ENCODE assay signal across 8 cellular contexts in the genomic region with DNA sequence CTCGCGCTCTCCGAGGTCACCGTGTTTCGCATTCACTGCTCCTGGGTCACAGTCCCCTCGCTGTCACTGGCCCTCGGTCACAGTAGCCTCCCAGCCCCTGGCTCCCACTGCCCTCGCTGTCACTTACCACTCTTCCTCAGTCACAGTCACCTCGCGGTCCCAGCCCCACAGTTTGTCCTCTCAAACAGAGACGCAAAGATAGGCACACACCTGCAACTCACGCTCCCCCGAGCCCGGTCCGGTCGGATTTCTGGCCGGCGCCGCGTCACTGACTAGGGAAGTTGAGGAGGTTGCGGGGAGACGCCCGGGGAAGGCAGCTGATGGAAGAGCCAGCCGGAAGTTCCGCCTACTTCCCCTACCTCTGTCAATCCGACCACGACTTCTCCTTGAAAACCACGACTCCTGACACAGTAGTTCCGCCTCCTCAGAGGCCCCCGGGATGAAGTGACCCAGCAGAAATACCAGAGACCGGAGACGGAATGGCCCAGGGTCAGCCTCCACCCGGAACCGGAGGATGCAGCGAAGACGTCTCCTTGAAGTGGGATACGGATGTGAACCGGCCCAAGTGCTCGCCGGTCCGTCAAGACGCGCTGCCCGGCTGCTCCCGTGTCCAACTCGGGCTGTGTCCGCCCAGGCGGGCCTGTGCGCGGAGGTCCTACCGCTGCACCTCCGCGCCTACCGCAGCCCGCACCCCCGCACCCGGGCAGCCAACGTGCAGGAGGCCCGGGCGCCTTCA. TPM values are rescaled to one million over a fixed set of nuclear protein-coding genes. Genes with fewer than 3 reads are reported as not detected.
DNase-seq lines count a peak whose midpoint lies in the region; ATAC-seq, FAIRE-seq and TF ChIP-seq lines count a peak whose summit lies in the region.

A gene (minus strand): TSS at position 322 of the 736 bp plus-strand sequence. CDS start 17,195 bp downstream, outside the sequence.

- no peaks in the 10 kb centered on the region for H3K9me2 ChIP-seq in PC-9 (ENCODE audit: insufficient read depth)

- DNase-seq in D721Med (ENCODE audit: insufficient read length, low spot score) (peak; percentile 85), PC-9 (peak; percentile 93 to 96), erythroblast (lab: John Stamatoyannopoulos, UW) (peak; percentile 94 to 95), mucosa of gallbladder (ENCODE audit: low spot score) (peak; percentile 89)
- peak; percentile 84 for DNase-seq in activated T-cell treated with anti-CD3 and anti-CD28 coated beads, Interleukin-2, amount 50 U/mL, for 24 hours
- peak; percentile 66 for DNase-seq in stimulated activated CD8-positive, alpha-beta memory T cell treated with anti-CD3 and anti-CD28 coated beads, Interleukin-4, amount 100 ng/mL, for 24 hours (ENCODE audit: low read depth)

- H3K4me2 ChIP-seq in PC-9 = peak within 1 kb of the TSS; percentile 82

- intact Hi-C loops in PC-9 (cut with micrococcal nuclease; ENCODE audit: unreplicated experiment) = loop anchor here (1.0 kb wide), 1 partner anchor 19 kb away; no protein-coding TSS in a partner anchor

- peak; percentile 4; the same call in 1 of the 2 replicates for TF ChIP-seq RAD21 in Ishikawa (IDR thresholded peaks at IDR 0.05; ENCODE audit: low read depth)

- peaks cover 29% of the 10 kb centered on the region for H3K36me3 Mint-ChIP-seq in activated T-cell treated with anti-CD3 and anti-CD28 coated beads, Interleukin-2, amount 50 U/mL, for 24 hours (ENCODE audit: low read depth)

- TF ChIP-seq POLR2A in erythroblast (IDR thresholded peaks at IDR 0.05; ENCODE audit: low read length) = peak; percentile 93

- TF ChIP-seq EP300 in Ishikawa (IDR thresholded peaks at IDR 0.05; ENCODE audit: borderline replicate concordance) = peak; percentile 51; the same call in 1 of the 2 replicates

- H3K4me3 ChIP-seq in PC-9 = peak within 1 kb of the TSS; percentile 71

- no peak for FAIRE-seq in D721Med (lab: Jason Lieb, UNC)

- H3K9me3 ChIP-seq in PC-9 (ENCODE audit: insufficient read depth, low read depth) = no peaks in the 10 kb centered on the region

- H3K27ac ChIP-seq in PC-9 = peak within 1 kb of the TSS; percentile 81

- H3K9me3 Mint-ChIP-seq in activated T-cell treated with anti-CD3 and anti-CD28 coated beads, Interleukin-2, amount 50 U/mL, for 24 hours = no peaks in the 10 kb centered on the region

- no peaks in the 10 kb centered on the region for H3K27me3 Mint-ChIP-seq in activated T-cell treated with anti-CD3 and anti-CD28 coated beads, Interleukin-2, amount 50 U/mL, for 24 hours

- ATAC-seq in GM21529 (IDR thresholded peaks at IDR 0.05; ENCODE audit: unreplicated experiment) = peak; percentile 86

- TF ChIP-seq CTCF in D721Med (IDR thresholded peaks at IDR 0.05; ENCODE audit: insufficient read depth, missing control alignments) (no peak), PC-9 (conservative IDR thresholded peaks at IDR 0.05) (no peak)

- H3K27me3 ChIP-seq in PC-9 (ENCODE audit: insufficient read depth, low read depth) = no peaks in the 10 kb centered on the region

- H3K4me1 ChIP-seq in PC-9 (replicated peaks; ENCODE audit: insufficient read depth) = peaks cover 19% of the 10 kb centered on the region

- peak within 1 kb of the TSS; percentile 98 for H3K27ac Mint-ChIP-seq in activated T-cell treated with anti-CD3 and anti-CD28 coated beads, Interleukin-2, amount 50 U/mL, for 24 hours

- peak within 1 kb of the TSS; percentile 93 for H2AFZ ChIP-seq in PC-9

- no TSS peak for BruUV-seq in PC-9 (replicated peaks; lab: Mats Ljungman, UMichigan)

- H4K20me1 ChIP-seq in PC-9 (ENCODE audit: insufficient read depth) = no peaks in the 10 kb centered on the region

- CTCF ChIA-PET in PC-9 (lab: Charles Lee) = interaction anchor here (0.6 kb wide), 2 partner anchors 49 to 160 kb away, joined by 4 to 8 read pairs; no protein-coding TSS in a partner anchor

- peaks cover 44% of the 10 kb centered on the region for H3K4me1 Mint-ChIP-seq in activated T-cell treated with anti-CD3 and anti-CD28 coated beads, Interleukin-2, amount 50 U/mL, for 24 hours (ENCODE audit: low read depth)

- H3K4me3 Mint-ChIP-seq in activated T-cell treated with anti-CD3 and anti-CD28 coated beads, Interleukin-2, amount 50 U/mL, for 24 hours = peak within 1 kb of the TSS; percentile 98

- peaks cover 27% of the 10 kb centered on the region; the same call in 1 of the 2 replicates for H3F3A ChIP-seq in PC-9 (ENCODE audit: insufficient read depth, low read depth)

- POLR2A ChIA-PET in PC-9 (lab: Charles Lee; ENCODE audit: unreplicated experiment) = interaction anchor here (0.6 to 0.8 kb wide), 5 partner anchors 19 to 588 kb away, joined by 3 to 6 read pairs (median 5); a partner anchor contains a TSS

- H3K79me2 ChIP-seq in PC-9 (ENCODE audit: low read depth) = peaks cover 58% of the 10 kb centered on the region

- H3K36me3 ChIP-seq in PC-9 (ENCODE audit: low read depth) = no peaks in the 10 kb centered on the region

TF ChIP-seq in Ishikawa, 13 proteins besides CTCF, POLR2A, EP300 and RAD21:
- TF ChIP-seq EGR1 (IDR thresholded peaks at IDR 0.05) (0 out of 2 replicates have a peak, but pooled peaks have one; percentile 40), YY1 (IDR thresholded peaks at IDR 0.05; ENCODE audit: low read depth) (peak; percentile 82; the same call in 1 of the 2 replicates), CEBPB (IDR thresholded peaks at IDR 0.05) (0 out of 2 replicates have a peak, but pooled peaks have one; percentile 30), FOXM1 (IDR thresholded peaks at IDR 0.05; ENCODE audit: borderline replicate concordance, low read depth) (no peak; the same call in 1 of the 2 replicates), CREB1 (IDR thresholded peaks at IDR 0.05; ENCODE audit: low read depth) (peak; percentile 59), TAF1 (IDR thresholded peaks at IDR 0.05; ENCODE audit: low read depth) (peak; percentile 97), NFIC (IDR thresholded peaks at IDR 0.05) (peak; percentile 41; the same call in 1 of the 2 replicates), TCF12 (IDR thresholded peaks at IDR 0.05; ENCODE audit: low read depth) (peak; percentile 63; the same call in 1 of the 2 replicates), ZBTB7A (IDR thresholded peaks at IDR 0.05; ENCODE audit: low read depth) (0 out of 2 replicates have a peak, but pooled peaks have one; percentile 42), TEAD4 (IDR thresholded peaks at IDR 0.05) (peak; percentile 80)
- TF ChIP-seq, protein P1, sequence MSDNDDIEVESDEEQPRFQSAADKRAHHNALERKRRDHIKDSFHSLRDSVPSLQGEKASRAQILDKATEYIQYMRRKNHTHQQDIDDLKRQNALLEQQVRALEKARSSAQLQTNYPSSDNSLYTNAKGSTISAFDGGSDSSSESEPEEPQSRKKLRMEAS (IDR thresholded peaks at IDR 0.05) = peak; percentile 75
- TF ChIP-seq, protein P2, sequence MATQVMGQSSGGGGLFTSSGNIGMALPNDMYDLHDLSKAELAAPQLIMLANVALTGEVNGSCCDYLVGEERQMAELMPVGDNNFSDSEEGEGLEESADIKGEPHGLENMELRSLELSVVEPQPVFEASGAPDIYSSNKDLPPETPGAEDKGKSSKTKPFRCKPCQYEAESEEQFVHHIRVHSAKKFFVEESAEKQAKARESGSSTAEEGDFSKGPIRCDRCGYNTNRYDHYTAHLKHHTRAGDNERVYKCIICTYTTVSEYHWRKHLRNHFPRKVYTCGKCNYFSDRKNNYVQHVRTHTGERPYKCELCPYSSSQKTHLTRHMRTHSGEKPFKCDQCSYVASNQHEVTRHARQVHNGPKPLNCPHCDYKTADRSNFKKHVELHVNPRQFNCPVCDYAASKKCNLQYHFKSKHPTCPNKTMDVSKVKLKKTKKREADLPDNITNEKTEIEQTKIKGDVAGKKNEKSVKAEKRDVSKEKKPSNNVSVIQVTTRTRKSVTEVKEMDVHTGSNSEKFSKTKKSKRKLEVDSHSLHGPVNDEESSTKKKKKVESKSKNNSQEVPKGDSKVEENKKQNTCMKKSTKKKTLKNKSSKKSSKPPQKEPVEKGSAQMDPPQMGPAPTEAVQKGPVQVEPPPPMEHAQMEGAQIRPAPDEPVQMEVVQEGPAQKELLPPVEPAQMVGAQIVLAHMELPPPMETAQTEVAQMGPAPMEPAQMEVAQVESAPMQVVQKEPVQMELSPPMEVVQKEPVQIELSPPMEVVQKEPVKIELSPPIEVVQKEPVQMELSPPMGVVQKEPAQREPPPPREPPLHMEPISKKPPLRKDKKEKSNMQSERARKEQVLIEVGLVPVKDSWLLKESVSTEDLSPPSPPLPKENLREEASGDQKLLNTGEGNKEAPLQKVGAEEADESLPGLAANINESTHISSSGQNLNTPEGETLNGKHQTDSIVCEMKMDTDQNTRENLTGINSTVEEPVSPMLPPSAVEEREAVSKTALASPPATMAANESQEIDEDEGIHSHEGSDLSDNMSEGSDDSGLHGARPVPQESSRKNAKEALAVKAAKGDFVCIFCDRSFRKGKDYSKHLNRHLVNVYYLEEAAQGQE (IDR thresholded peaks at IDR 0.05; ENCODE audit: low read depth) = no peak
- TF ChIP-seq, protein P3, sequence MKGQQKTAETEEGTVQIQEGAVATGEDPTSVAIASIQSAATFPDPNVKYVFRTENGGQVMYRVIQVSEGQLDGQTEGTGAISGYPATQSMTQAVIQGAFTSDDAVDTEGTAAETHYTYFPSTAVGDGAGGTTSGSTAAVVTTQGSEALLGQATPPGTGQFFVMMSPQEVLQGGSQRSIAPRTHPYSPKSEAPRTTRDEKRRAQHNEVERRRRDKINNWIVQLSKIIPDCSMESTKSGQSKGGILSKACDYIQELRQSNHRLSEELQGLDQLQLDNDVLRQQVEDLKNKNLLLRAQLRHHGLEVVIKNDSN (IDR thresholded peaks at IDR 0.05) = peak; percentile 69

RNA-seq across cellular contexts. Expression of the gene that starts here (rescaled TPM):
- total RNA-seq in PC-9 (2021) (74.4 and 91.2 TPM in 2 replicates), mucosa of gallbladder (54.9 TPM)

Comparison
In these comparisons a context has a peak if more than half of its experiments do, and no peak if none do; other contexts are left out.
1. Peak in every context shown above with its lines: DNase-seq, ATAC-seq, H3K4me3 ChIP-seq and H3K27ac ChIP-seq.